ENCODE assay signal across 1 cellular context in the genomic region with DNA sequence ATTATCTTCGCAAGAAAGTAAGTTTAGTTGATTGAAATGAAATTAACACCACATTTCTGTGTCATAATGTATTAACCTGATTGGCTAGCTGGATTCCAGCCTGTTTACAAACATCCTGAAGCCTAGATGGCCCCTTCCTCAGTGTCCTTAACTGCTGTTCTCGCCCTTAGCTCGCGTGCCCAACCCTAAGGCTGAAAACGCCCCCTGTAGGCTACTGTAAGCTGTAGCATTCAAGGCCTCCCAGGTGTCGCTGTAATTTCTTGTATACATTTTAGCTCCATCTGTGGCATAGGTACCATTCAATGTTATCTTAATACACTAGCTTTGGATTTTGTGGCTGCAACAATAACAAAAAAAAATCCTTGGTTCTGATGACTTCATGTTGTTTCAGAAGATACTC.
TF ChIP-seq lines count a peak whose summit lies in the region.

No MANE protein-coding gene starts in this region.

TF ChIP-seq in HepG2, 621 proteins besides CTCF, POLR2A, EP300 and RAD21 (continued from another document):
- no peak for TF ChIP-seq ZNF768 (CRISPR knock-in tag; IDR thresholded peaks at IDR 0.05)
- TF ChIP-seq BCL6 (CRISPR knock-in tag; IDR thresholded peaks at IDR 0.05): no peak
- TF ChIP-seq RBAK (CRISPR knock-in tag; IDR thresholded peaks at IDR 0.05): no peak
- peak; percentile 70 for TF ChIP-seq STAG1 (CRISPR knock-in tag; IDR thresholded peaks at IDR 0.05)
- no peak for TF ChIP-seq PAF1 (CRISPR knock-in tag; IDR thresholded peaks at IDR 0.05)
- no peak for TF ChIP-seq RBM22 (optimal IDR thresholded peaks at IDR 0.05; ENCODE audit: low read length)
- no peak for TF ChIP-seq ZSCAN30 (CRISPR knock-in tag; IDR thresholded peaks at IDR 0.05)
- peak; percentile 53; the same call in 1 of the 2 replicates for TF ChIP-seq SMC3 (IDR thresholded peaks at IDR 0.05; ENCODE audit: low read length)
- TF ChIP-seq, protein P1, sequence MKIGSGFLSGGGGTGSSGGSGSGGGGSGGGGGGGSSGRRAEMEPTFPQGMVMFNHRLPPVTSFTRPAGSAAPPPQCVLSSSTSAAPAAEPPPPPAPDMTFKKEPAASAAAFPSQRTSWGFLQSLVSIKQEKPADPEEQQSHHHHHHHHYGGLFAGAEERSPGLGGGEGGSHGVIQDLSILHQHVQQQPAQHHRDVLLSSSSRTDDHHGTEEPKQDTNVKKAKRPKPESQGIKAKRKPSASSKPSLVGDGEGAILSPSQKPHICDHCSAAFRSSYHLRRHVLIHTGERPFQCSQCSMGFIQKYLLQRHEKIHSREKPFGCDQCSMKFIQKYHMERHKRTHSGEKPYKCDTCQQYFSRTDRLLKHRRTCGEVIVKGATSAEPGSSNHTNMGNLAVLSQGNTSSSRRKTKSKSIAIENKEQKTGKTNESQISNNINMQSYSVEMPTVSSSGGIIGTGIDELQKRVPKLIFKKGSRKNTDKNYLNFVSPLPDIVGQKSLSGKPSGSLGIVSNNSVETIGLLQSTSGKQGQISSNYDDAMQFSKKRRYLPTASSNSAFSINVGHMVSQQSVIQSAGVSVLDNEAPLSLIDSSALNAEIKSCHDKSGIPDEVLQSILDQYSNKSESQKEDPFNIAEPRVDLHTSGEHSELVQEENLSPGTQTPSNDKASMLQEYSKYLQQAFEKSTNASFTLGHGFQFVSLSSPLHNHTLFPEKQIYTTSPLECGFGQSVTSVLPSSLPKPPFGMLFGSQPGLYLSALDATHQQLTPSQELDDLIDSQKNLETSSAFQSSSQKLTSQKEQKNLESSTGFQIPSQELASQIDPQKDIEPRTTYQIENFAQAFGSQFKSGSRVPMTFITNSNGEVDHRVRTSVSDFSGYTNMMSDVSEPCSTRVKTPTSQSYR (CRISPR knock-in tag; IDR thresholded peaks at IDR 0.05; ENCODE audit: borderline replicate concordance): no peak
- TF ChIP-seq REST (IDR thresholded peaks at IDR 0.05; ENCODE audit: borderline replicate concordance in 1 of 2, low read depth in 1 of 2, low read length in 2 of 2): no peak
- TF ChIP-seq, protein P2, sequence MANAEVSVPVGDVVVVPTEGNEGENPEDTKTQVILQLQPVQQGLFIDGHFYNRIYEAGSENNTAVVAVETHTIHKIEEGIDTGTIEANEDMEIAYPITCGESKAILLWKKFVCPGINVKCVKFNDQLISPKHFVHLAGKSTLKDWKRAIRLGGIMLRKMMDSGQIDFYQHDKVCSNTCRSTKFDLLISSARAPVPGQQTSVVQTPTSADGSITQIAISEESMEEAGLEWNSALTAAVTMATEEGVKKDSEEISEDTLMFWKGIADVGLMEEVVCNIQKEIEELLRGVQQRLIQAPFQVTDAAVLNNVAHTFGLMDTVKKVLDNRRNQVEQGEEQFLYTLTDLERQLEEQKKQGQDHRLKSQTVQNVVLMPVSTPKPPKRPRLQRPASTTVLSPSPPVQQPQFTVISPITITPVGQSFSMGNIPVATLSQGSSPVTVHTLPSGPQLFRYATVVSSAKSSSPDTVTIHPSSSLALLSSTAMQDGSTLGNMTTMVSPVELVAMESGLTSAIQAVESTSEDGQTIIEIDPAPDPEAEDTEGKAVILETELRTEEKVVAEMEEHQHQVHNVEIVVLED (CRISPR knock-in tag; IDR thresholded peaks at IDR 0.05; ENCODE audit: borderline replicate concordance): no peak
- TF ChIP-seq ZNF577 (CRISPR knock-in tag; IDR thresholded peaks at IDR 0.05; ENCODE audit: borderline replicate concordance, low read depth): no peak
- no peak for TF ChIP-seq NRL (CRISPR knock-in tag; IDR thresholded peaks at IDR 0.05; ENCODE audit: borderline replicate concordance)
